In the genomic region with DNA sequence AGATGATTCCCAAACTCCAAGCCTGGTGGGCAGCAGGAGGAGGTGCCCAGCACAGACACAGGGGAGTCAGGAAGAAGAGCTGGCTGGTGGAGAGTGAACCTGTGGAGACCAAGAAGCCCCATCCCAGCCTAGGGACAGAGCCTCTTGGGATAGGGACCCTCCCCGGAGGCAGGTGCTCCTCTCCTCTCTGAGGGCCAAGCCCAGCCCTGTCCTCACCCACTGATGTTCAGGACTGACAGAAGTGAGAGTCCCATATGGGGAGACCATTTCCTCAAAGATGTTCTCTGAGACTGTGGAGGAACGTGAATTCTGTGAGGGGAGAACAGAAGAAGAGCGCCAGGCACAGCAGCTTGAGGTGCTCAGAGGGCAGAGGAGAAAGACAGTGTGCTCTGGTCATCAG, we compare ENCODE assay signal across 15 cellular contexts. TPM values are rescaled to one million over a fixed set of nuclear protein-coding genes. Genes with fewer than 3 reads are reported as not detected.
A peak's percentile ranks its signal among the peaks of the same experiment; 100 is the strongest.
DNase-seq lines count a peak whose midpoint lies in the region; FAIRE-seq and TF ChIP-seq lines count a peak whose summit lies in the region.
"Had no signal": no experiment of that assay in that cellular context is flagged by ENCODE, and none has a peak within 500 bp of the region (broad histone marks: within the 10 kb centered on the region; RNA-seq: fewer than 3 reads in every experiment).

No MANE protein-coding gene starts in this region.

- no peak overlapping the region for H4K8ac ChIP-seq in H1 (ENCODE audit: extremely low read depth, insufficient read depth, low read length)

- TF ChIP-seq CTCF in H1 (IDR thresholded peaks at IDR 0.05; ENCODE audit: control extremely low read depth in 1 of 3, insufficient read depth in 1 of 3, low read depth in 1 of 3, low read length in 3 of 3) = no peak
- no peak for TF ChIP-seq CTCF in nephron (IDR thresholded peaks at IDR 0.05; ENCODE audit: unreplicated experiment in 3 of 3)
- no peak for TF ChIP-seq CTCF in suprapubic skin (IDR thresholded peaks at IDR 0.05)
- no peak for TF ChIP-seq CTCF in GM13977 (IDR thresholded peaks at IDR 0.05; ENCODE audit: extremely low read depth, insufficient read depth, missing control alignments)

- TF ChIP-seq POLR2A in H1 (IDR thresholded peaks at IDR 0.05; ENCODE audit: control extremely low read depth in 1 of 2, low read depth in 2 of 2, low read length in 2 of 2) (no peak), suprapubic skin (IDR thresholded peaks at IDR 0.05) (no peak)

- 0 out of 2 replicates have a peak overlapping the region, but pooled peaks have one; percentile 21 for H2BK20ac ChIP-seq in H1 (ENCODE audit: low read length)

- H3K4me1 Mint-ChIP-seq in IgD-negative memory B cell (peaks cover 3 to 10% (median 8%) of the 10 kb centered on the region in 3 donors), nephron (peaks cover 27% of the 10 kb centered on the region)

- peaks cover 3% of the 10 kb centered on the region; the same call in 1 of the 2 replicates for H3K23me2 ChIP-seq in H1 (ENCODE audit: low read depth, low read length)

- no peak overlapping the region for H3K18ac ChIP-seq in H1 (ENCODE audit: extremely low read depth, low read length)

- H2AK5ac ChIP-seq in H1 (ENCODE audit: low read depth, low read length) = no peak overlapping the region

- H2BK120ac ChIP-seq in H1 (replicated peaks; ENCODE audit: low read depth, low read length) = no peak overlapping the region

- no peak overlapping the region for H3K27ac ChIP-seq in H1 (ENCODE audit: low read depth, low read length)
- H3K27ac ChIP-seq in suprapubic skin = no peak overlapping the region
- H3K27ac ChIP-seq: A549 had no signal

- FAIRE-seq in H1 (lab: Jason Lieb, UNC) = no peak
- FAIRE-seq: A549, GM18507 had no signal

- H2BK5ac ChIP-seq in H1 (ENCODE audit: low read depth, low read length) = no peak overlapping the region

- no peak overlapping the region for H3K4me3 ChIP-seq in H1 (ENCODE audit: extremely low read depth in 1 of 4, insufficient read depth in 2 of 4, low read depth in 3 of 4, low read length in 4 of 4)
- H3K4me3 ChIP-seq in suprapubic skin = no peak overlapping the region
- H3K4me3 ChIP-seq in HAP-1 = no peak overlapping the region
- H3K4me3 ChIP-seq: A549 had no signal

- H2BK15ac ChIP-seq in H1 (ENCODE audit: low read length) = no peak overlapping the region

- peak overlapping the region; percentile 46; the same call in 1 of the 2 replicates for H2BK12ac ChIP-seq in H1 (ENCODE audit: low read depth, low read length)

- no peak for TF ChIP-seq RAD21 in H1 (IDR thresholded peaks at IDR 0.05 in 1 of 2, conservative IDR thresholded peaks at IDR 0.05 in 1 of 2; ENCODE audit: low read depth in 2 of 2, low read length in 2 of 2)

- H3K9me3 ChIP-seq in H1 (ENCODE audit: insufficient read depth in 2 of 2, low read depth in 1 of 2, low read length in 1 of 2) (no peaks in the 10 kb centered on the region), suprapubic skin (no peaks in the 10 kb centered on the region), HAP-1 (no peaks in the 10 kb centered on the region)
- H3K9me3 ChIP-seq: A549 had no signal

- H3K9ac ChIP-seq in H1 (replicated peaks in 1 of 4; ENCODE audit: extremely low read depth in 1 of 4, low read depth in 3 of 4, low read length in 3 of 4) = no peak overlapping the region

- H3K36me3 Mint-ChIP-seq in IgD-negative memory B cell (no peaks in the 10 kb centered on the region), nephron (ENCODE audit: low read depth) (no peaks in the 10 kb centered on the region)

- TF ChIP-seq EP300 in H1 (IDR thresholded peaks at IDR 0.05; ENCODE audit: borderline replicate concordance in 1 of 2, low read depth in 2 of 2, low read length in 2 of 2) = no peak
- TF ChIP-seq EP300 in suprapubic skin (IDR thresholded peaks at IDR 0.05) = no peak

- H3K56ac ChIP-seq in H1 (replicated peaks; ENCODE audit: insufficient read length, low read depth, low read length) = no peak overlapping the region

- in situ Hi-C loops in GM13977 (cut with MboI; ENCODE audit: low pct_unique_long_range_greater_than_20kb, low sequenced_read_pairs, unreplicated experiment) = no loop called here
- in situ Hi-C loops in HAP-1 (cut with MboI; ENCODE audit: low sequenced_read_pairs) = no loop called here

- H4K91ac ChIP-seq in H1 (replicated peaks; ENCODE audit: insufficient read length, low read length) = no peak overlapping the region

- no peaks in the 10 kb centered on the region; a peak in 1 of 8 replicates for H3K36me3 ChIP-seq in H1 (ENCODE audit: control insufficient read depth in 2 of 4, insufficient read depth in 4 of 4, low read length in 3 of 4)
- no peaks in the 10 kb centered on the region for H3K36me3 ChIP-seq in suprapubic skin
- no peaks in the 10 kb centered on the region for H3K36me3 ChIP-seq in HAP-1 (replicated peaks)

- no peak overlapping the region for H4K5ac ChIP-seq in H1 (ENCODE audit: insufficient read length, low read depth, low read length)

- H3K79me1 ChIP-seq in H1 (ENCODE audit: low read depth, low read length) = no peaks in the 10 kb centered on the region

- no peaks in the 10 kb centered on the region for H3K79me2 ChIP-seq in H1 (ENCODE audit: control insufficient read depth in 1 of 2, insufficient read depth in 2 of 2, low read length in 2 of 2)

- H3K4me1 ChIP-seq in H1 (replicated peaks in 1 of 4; ENCODE audit: control insufficient read depth in 3 of 4, insufficient read depth in 4 of 4, low read length in 3 of 4) (peaks cover 3 to 25% (median 9%) of the 10 kb centered on the region in 4 experiments), suprapubic skin (peaks cover 18% of the 10 kb centered on the region), HAP-1 (peaks cover 5% of the 10 kb centered on the region; the same call in 1 of the 2 replicates)

- H3K4me2 ChIP-seq in H1 (ENCODE audit: insufficient read depth in 1 of 2, low read depth in 2 of 2, low read length in 2 of 2) = no peak overlapping the region
- H3K4me2 ChIP-seq: A549 had no signal

- H3K27me3 ChIP-seq in H1 (replicated peaks in 1 of 4; ENCODE audit: control insufficient read depth in 3 of 4, extremely low read depth in 1 of 4, insufficient read depth in 3 of 4, low read length in 3 of 4) (peaks cover 48 to 64% (median 61%) of the 10 kb centered on the region in 4 experiments), suprapubic skin (peaks cover 45% of the 10 kb centered on the region), HAP-1 (ENCODE audit: low read depth) (peaks cover 2% of the 10 kb centered on the region; the same call in 1 of the 2 replicates)

- peak overlapping the region in 3 of 4 donors; percentile 75 to 97 (median 88) for H3K4me3 Mint-ChIP-seq in IgD-negative memory B cell
- peak overlapping the region; percentile 26 to 48 (median 38) for H3K4me3 Mint-ChIP-seq in nephron

- CTCF ChIA-PET in H1 (lab: Charles Lee; ENCODE audit: partially characterized antibody) = interaction anchor here (0.8 to 9.2 kb wide), 9 partner anchors 9 to 100 kb away, joined by 3 to 151 read pairs (median 12); no protein-coding TSS in a partner anchor

- peaks cover 46% of the 10 kb centered on the region for H3K27me3 Mint-ChIP-seq in IgD-negative memory B cell
- H3K27me3 Mint-ChIP-seq in nephron (ENCODE audit: low read depth) = peaks cover 83% of the 10 kb centered on the region

- peaks cover 4 to 5% of the 10 kb centered on the region in 2 experiments for H4K20me1 ChIP-seq in H1 (replicated peaks in 1 of 2; ENCODE audit: control insufficient read depth in 1 of 2, insufficient read depth in 2 of 2, low read length in 2 of 2)

- H3K27ac Mint-ChIP-seq in IgD-negative memory B cell (peak overlapping the region in 1 of 3 donors; percentile 67), nephron (no peak overlapping the region)

- POLR2A ChIA-PET in H1 (lab: Charles Lee; ENCODE audit: partially characterized antibody) = interaction anchor here (2.3 kb wide), 1 partner anchor 11 kb away, joined by 9 read pairs; no protein-coding TSS in a partner anchor

- H3K4ac ChIP-seq in H1 (replicated peaks; ENCODE audit: insufficient read length, low read depth, low read length) = no peak overlapping the region

- H3K9me3 Mint-ChIP-seq in IgD-negative memory B cell (no peaks in the 10 kb centered on the region), nephron (no peaks in the 10 kb centered on the region)

- no peak overlapping the region for H3K23ac ChIP-seq in H1 (ENCODE audit: insufficient read length)

- 63% methylated on average over 3 of the region's 3 CpGs; no CpG with 5 or more reads in 1 of the 2 experiments for WGBS in H1 (ENCODE audit: extremely low coverage in 1 of 2, insufficient coverage in 1 of 2, insufficient read length in 1 of 2, insufficient replicate concordance in 2 of 2, low coverage in 1 of 2, low lambda C conversion rate in 2 of 2, missing lambda C conversion rate in 1 of 2), 2 experiments
- WGBS in suprapubic skin = 86% methylated on average over 3 of the region's 3 CpGs

- DNase-seq in H1 (ENCODE audit: low read depth in 1 of 2, low spot score in 2 of 2) = no peak
- peak; percentile 27 to 50 for DNase-seq in suprapubic skin (ENCODE audit: low spot score in 2 of 2)
- DNase-seq in GM13977 (ENCODE audit: low spot score) = no peak
- DNase-seq in HAP-1 (ENCODE audit: low spot score in 2 of 2) = no peak
- DNase-seq in NK-92 (lab: John Stamatoyannopoulos, UW; ENCODE audit: unreplicated experiment) = no peak
- DNase-seq in NCI-H526 (lab: John Stamatoyannopoulos, UW) = no peak
- DNase-seq: Calu3, DMS 273 treated with DMSO at 0.1 percent for 48 hours, GOT3, HCEC 1CT, KBM-7 had no signal

- H3K14ac ChIP-seq in H1 (ENCODE audit: insufficient read length) = no peak overlapping the region

- H2AFZ ChIP-seq in H1 (ENCODE audit: low read length) = no peak overlapping the region

RNA-seq across cellular contexts. Expression of a gene that starts 2.4 kb away (rescaled TPM):
- polyA plus RNA-seq in IgD-negative memory B cell (1.1 TPM), H1 (2011; rRNA removed) (2.9 and 3.6 TPM in 2 replicates)
- 1.2 and 1.6 TPM in 2 replicates for total RNA-seq in H1 (2021; fragmentation: NEBNext Ultra II Directional; extraction: Animal tissue kit (Norgen Biotek cat#: 25700))
- 2.9 TPM for polyA plus RNA-seq in H1 (2011; cell fraction: cytosol; rRNA removed)
- 16.0 TPM for polyA plus RNA-seq in H1 (2011; cell fraction: nucleus; rRNA removed)
- polyA plus RNA-seq in H1 (2012, experiment 1 of 2) = 3.0 to 6.6 TPM (median 3.9 TPM) in 4 replicates
- 2.3 TPM for polyA plus RNA-seq in H1 (2012, experiment 2 of 2)
- polyA plus RNA-seq in H1 (2013, experiment 1 of 2) = 1.5 TPM
- polyA plus RNA-seq in H1 (2013, experiment 2 of 2) = 1.2 TPM
- 1.7 and 2.3 TPM in 2 replicates for polyA minus RNA-seq in H1 (2011; rRNA and poly(A)+ RNA removed)
- 1.9 TPM for polyA minus RNA-seq in H1 (2011; cell fraction: cytosol; rRNA and poly(A)+ RNA removed)
- 2.4 TPM for polyA minus RNA-seq in H1 (2011; cell fraction: nucleus; rRNA and poly(A)+ RNA removed)
- 10 to 100 TPM in 1 of 4 donors, 1 to 10 TPM in 3; 5.9 to 12.6 (median 6.3) TPM for total RNA-seq in suprapubic skin

RNA-seq across cellular contexts. Expression of a gene that starts 26.2 kb away (rescaled TPM):
- polyA plus RNA-seq in IgD-negative memory B cell (108 TPM), H1 (2011; rRNA removed) (162 and 167 TPM in 2 replicates)
- 103 and 110 TPM in 2 replicates for total RNA-seq in H1 (2021; fragmentation: NEBNext Ultra II Directional; extraction: Animal tissue kit (Norgen Biotek cat#: 25700))
- polyA plus RNA-seq in H1 (2011; cell fraction: cytosol; rRNA removed) = 202 TPM
- 428 TPM for polyA plus RNA-seq in H1 (2011; cell fraction: nucleus; rRNA removed)
- 129 to 159 TPM (median 155 TPM) in 4 replicates for polyA plus RNA-seq in H1 (2012, experiment 1 of 2)
- polyA plus RNA-seq in H1 (2012, experiment 2 of 2) = 85.7 TPM
- 59.3 TPM for polyA plus RNA-seq in H1 (2013, experiment 1 of 2)
- 52.9 TPM for polyA plus RNA-seq in H1 (2013, experiment 2 of 2)
- 173 and 188 TPM in 2 replicates for polyA minus RNA-seq in H1 (2011; rRNA and poly(A)+ RNA removed)
- 64.4 TPM for polyA minus RNA-seq in H1 (2011; cell fraction: cytosol; rRNA and poly(A)+ RNA removed)
- 114 TPM for polyA minus RNA-seq in H1 (2011; cell fraction: nucleus; rRNA and poly(A)+ RNA removed)
- 100 to 1,000 TPM; 119 to 135 (median 121) TPM for total RNA-seq in suprapubic skin

RNA-seq across cellular contexts. Expression of a gene that starts 37.8 kb away (rescaled TPM):
- 123 TPM for polyA plus RNA-seq in IgD-negative memory B cell
- 668 and 677 TPM in 2 replicates for total RNA-seq in H1 (2021; fragmentation: NEBNext Ultra II Directional; extraction: Animal tissue kit (Norgen Biotek cat#: 25700))
- 364 and 391 TPM in 2 replicates for polyA plus RNA-seq in H1 (2011; rRNA removed)
- polyA plus RNA-seq in H1 (2011; cell fraction: cytosol; rRNA removed) = 433 TPM
- polyA plus RNA-seq in H1 (2011; cell fraction: nucleus; rRNA removed) = 1,642 TPM
- 603 to 679 TPM (median 649 TPM) in 4 replicates for polyA plus RNA-seq in H1 (2012, experiment 1 of 2)
- 135 TPM for polyA plus RNA-seq in H1 (2012, experiment 2 of 2)
- polyA plus RNA-seq in H1 (2013, experiment 1 of 2) = 937 TPM
- polyA plus RNA-seq in H1 (2013, experiment 2 of 2) = 806 TPM
- polyA minus RNA-seq in H1 (2011; rRNA and poly(A)+ RNA removed) = 546 and 558 TPM in 2 replicates
- 255 TPM for polyA minus RNA-seq in H1 (2011; cell fraction: cytosol; rRNA and poly(A)+ RNA removed)
- 857 TPM for polyA minus RNA-seq in H1 (2011; cell fraction: nucleus; rRNA and poly(A)+ RNA removed)
- 100 to 1,000 TPM in 3 of 4 donors, 10 to 100 TPM in 1; 81.2 to 140 (median 109) TPM for total RNA-seq in suprapubic skin

Comparison
In these comparisons a context has a peak if more than half of its experiments do, and no peak if none do; other contexts are left out.
1. DNase-seq: peak in suprapubic skin (2 of 2); none in H1 (0 of 2), GM13977 (single experiment), HAP-1 (0 of 2), NK-92 (single experiment) and NCI-H526 (0 of 2).